1 cellular context compared by ENCODE assay signal in the genomic region with DNA sequence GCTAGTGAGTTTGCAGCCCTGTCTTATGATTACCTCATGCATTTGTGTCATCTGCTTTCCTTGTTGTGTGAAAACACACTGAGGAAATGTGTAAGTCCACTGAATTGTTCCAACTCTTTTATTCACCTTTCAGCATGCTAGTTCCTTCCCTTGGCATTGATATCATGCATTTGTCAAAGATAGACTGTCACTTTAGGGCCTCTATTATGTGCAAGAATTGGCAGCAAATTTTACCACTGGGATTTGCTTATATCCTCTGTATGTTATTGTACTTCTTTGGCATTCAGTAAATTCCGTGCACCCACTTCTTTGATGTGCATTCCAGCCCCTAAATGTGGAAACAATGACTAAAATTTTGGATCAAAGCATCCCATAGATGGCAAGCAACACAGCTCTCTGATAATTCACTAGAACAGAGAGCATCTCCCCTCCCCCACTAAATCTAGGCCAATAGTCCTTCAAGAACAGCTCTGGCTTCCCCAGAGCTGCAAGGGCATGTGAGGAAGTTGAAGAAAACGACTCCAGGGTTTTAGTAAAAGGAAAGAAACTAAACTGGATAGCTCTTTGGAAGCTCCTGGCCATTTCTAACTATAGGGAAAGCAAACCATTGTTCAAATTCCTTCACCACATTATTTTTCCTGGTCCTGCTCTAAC.
TF ChIP-seq lines count a peak whose summit lies in the region.

No MANE protein-coding gene starts in this region.

TF ChIP-seq in HepG2, 621 proteins besides CTCF, POLR2A, EP300 and RAD21:
- 0 out of 2 replicates have a peak, but pooled peaks have one; percentile 28 for TF ChIP-seq ATF7 (IDR thresholded peaks at IDR 0.05)
- TF ChIP-seq ATF7 (CRISPR knock-in tag; IDR thresholded peaks at IDR 0.05) = no peak
- TF ChIP-seq, protein P1, sequence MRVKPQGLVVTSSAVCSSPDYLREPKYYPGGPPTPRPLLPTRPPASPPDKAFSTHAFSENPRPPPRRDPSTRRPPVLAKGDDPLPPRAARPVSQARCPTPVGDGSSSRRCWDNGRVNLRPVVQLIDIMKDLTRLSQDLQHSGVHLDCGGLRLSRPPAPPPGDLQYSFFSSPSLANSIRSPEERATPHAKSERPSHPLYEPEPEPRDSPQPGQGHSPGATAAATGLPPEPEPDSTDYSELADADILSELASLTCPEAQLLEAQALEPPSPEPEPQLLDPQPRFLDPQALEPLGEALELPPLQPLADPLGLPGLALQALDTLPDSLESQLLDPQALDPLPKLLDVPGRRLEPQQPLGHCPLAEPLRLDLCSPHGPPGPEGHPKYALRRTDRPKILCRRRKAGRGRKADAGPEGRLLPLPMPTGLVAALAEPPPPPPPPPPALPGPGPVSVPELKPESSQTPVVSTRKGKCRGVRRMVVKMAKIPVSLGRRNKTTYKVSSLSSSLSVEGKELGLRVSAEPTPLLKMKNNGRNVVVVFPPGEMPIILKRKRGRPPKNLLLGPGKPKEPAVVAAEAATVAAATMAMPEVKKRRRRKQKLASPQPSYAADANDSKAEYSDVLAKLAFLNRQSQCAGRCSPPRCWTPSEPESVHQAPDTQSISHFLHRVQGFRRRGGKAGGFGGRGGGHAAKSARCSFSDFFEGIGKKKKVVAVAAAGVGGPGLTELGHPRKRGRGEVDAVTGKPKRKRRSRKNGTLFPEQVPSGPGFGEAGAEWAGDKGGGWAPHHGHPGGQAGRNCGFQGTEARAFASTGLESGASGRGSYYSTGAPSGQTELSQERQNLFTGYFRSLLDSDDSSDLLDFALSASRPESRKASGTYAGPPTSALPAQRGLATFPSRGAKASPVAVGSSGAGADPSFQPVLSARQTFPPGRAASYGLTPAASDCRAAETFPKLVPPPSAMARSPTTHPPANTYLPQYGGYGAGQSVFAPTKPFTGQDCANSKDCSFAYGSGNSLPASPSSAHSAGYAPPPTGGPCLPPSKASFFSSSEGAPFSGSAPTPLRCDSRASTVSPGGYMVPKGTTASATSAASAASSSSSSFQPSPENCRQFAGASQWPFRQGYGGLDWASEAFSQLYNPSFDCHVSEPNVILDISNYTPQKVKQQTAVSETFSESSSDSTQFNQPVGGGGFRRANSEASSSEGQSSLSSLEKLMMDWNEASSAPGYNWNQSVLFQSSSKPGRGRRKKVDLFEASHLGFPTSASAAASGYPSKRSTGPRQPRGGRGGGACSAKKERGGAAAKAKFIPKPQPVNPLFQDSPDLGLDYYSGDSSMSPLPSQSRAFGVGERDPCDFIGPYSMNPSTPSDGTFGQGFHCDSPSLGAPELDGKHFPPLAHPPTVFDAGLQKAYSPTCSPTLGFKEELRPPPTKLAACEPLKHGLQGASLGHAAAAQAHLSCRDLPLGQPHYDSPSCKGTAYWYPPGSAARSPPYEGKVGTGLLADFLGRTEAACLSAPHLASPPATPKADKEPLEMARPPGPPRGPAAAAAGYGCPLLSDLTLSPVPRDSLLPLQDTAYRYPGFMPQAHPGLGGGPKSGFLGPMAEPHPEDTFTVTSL (CRISPR knock-in tag; IDR thresholded peaks at IDR 0.05; ENCODE audit: borderline replicate concordance) = no peak
TF ChIP-seq in HepG2: peak in this region for 1.
